8 cellular contexts compared by ENCODE assay signal in the genomic region with DNA sequence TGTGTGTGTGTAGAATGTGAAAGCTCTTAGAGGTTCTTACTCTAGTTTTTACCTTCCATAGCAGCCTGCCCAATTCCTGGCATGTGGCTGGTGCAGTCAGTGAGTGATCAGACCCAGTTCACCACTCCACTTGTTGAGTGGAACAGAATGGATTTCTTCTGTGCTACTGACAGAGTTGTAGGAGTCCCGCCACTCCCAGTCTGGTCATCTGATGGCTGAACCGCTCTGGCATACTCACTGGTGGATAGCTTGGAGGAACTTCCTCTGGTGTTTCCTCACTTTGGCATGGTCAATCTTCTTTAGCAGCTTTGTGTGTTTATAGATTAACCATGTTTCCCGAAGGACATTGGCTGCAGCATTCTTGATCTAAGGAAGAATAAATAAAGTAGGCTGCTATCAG.
DNase-seq lines count a peak whose midpoint lies in the region; ATAC-seq and TF ChIP-seq lines count a peak whose summit lies in the region.

No MANE protein-coding gene starts in this region.

- H2AK5ac ChIP-seq in IMR-90 (ENCODE audit: low read depth, low read length), result no peak overlapping the region
- H2AK5ac ChIP-seq in mesenchymal stem cell (ENCODE audit: low read length, severe bottlenecking), result no peak overlapping the region

- intact Hi-C loops in IMR-90 (cut with micrococcal nuclease), result loop anchor here (1.0 kb wide), 1 partner anchor 27 kb away; no protein-coding TSS in a partner anchor

- H2BK20ac ChIP-seq in IMR-90 (ENCODE audit: low read depth, low read length), result no peak overlapping the region

- H3K27me3 ChIP-seq in IMR-90 (ENCODE audit: control insufficient read depth, insufficient read depth, low read length) (peaks cover 39% of the 10 kb centered on the region), mesenchymal stem cell (ENCODE audit: control insufficient read depth in 1 of 2, insufficient read depth in 1 of 2, low read length in 2 of 2) (peaks cover 32 to 37% of the 10 kb centered on the region in 2 experiments)

- H2BK12ac ChIP-seq in mesenchymal stem cell (ENCODE audit: low read length in 2 of 2), result no peak overlapping the region

- no peak overlapping the region for H3K14ac ChIP-seq in IMR-90 (replicated peaks; ENCODE audit: low read depth, low read length)
- H3K14ac ChIP-seq in mesenchymal stem cell (ENCODE audit: low read length in 2 of 2), result no peak overlapping the region

- POLR2A ChIA-PET in IMR-90 (lab: Charles Lee; ENCODE audit: unreplicated experiment), result no interaction called here

- 17% methylated on average over 1 of the region's 3 CpGs; no CpG with 5 or more reads in 1 of the 2 experiments for WGBS in IMR-90 (ENCODE audit: extremely low coverage in 2 of 2, insufficient read length in 1 of 2), 2 experiments
- 79% methylated on average over 3 of the region's 3 CpGs for WGBS in mesenchymal stem cell

- H4K20me1 ChIP-seq in IMR-90 (ENCODE audit: insufficient read depth, low read length), result peaks cover 5% of the 10 kb centered on the region; the same call in 1 of the 2 replicates

- no peaks in the 10 kb centered on the region for H3K36me3 ChIP-seq in IMR-90 (ENCODE audit: control insufficient read depth, insufficient read depth, low read length)
- H3K36me3 ChIP-seq in mesenchymal stem cell (ENCODE audit: control insufficient read depth in 1 of 2, insufficient read depth in 2 of 2, low read depth in 1 of 2, low read length in 2 of 2), result no peaks in the 10 kb centered on the region

- H2AFZ ChIP-seq in IMR-90 (replicated peaks; ENCODE audit: low read length, poor library complexity), result no peak overlapping the region
- no peak overlapping the region for H2AFZ ChIP-seq in mesenchymal stem cell (ENCODE audit: low read depth, low read length)

- no peak overlapping the region for H3K23ac ChIP-seq in IMR-90 (ENCODE audit: low read depth, low read length)
- no peak overlapping the region for H3K23ac ChIP-seq in mesenchymal stem cell (ENCODE audit: low read length in 2 of 2)

- no peak for TF ChIP-seq CTCF in IMR-90 (conservative IDR thresholded peaks at IDR 0.05; ENCODE audit: low read depth, low read length)

- dilution Hi-C loops in IMR-90 (cut with HindIII; ENCODE audit: low sequenced_read_pairs, unreplicated experiment), result no loop called here

- H3K4ac ChIP-seq in IMR-90 (ENCODE audit: low read depth, low read length) (no peak overlapping the region), mesenchymal stem cell (ENCODE audit: low read depth in 1 of 2, low read length in 2 of 2) (no peak overlapping the region)

- no peak overlapping the region for H2AK9ac ChIP-seq in IMR-90 (replicated peaks; ENCODE audit: low read depth, low read length, poor library complexity)

- H2BK5ac ChIP-seq in IMR-90 (ENCODE audit: low read depth, low read length, poor library complexity, severe bottlenecking), result peak overlapping the region; percentile 96
- no peak overlapping the region for H2BK5ac ChIP-seq in mesenchymal stem cell (ENCODE audit: low read depth, low read length, poor library complexity, severe bottlenecking)

- no peak overlapping the region for H3K4me3 Mint-ChIP-seq in activated T-helper 17 cell treated with anti-CD3 and anti-CD28 coated beads, Interleukin-2, amount 50 U/mL, for 72 hours

- no TSS peak for BruUV-seq in IMR-90 (replicated peaks; lab: Mats Ljungman, UMichigan)

- H3K4me1 Mint-ChIP-seq in activated T-helper 17 cell treated with anti-CD3 and anti-CD28 coated beads, Interleukin-2, amount 50 U/mL, for 72 hours, result no peaks in the 10 kb centered on the region

- H3K9me1 ChIP-seq in IMR-90 (ENCODE audit: insufficient read depth, low read length), result peaks cover 6% of the 10 kb centered on the region

- ATAC-seq in IMR-90 (ENCODE audit: low read depth), result no peak
- peak; percentile 47 for ATAC-seq in activated T-helper 17 cell treated with anti-CD3 and anti-CD28 coated beads, Interleukin-2, amount 50 U/mL, for 72 hours (replicated peaks)

- H3K36me3 Mint-ChIP-seq in activated T-helper 17 cell treated with anti-CD3 and anti-CD28 coated beads, Interleukin-2, amount 50 U/mL, for 72 hours (ENCODE audit: low read depth), result no peaks in the 10 kb centered on the region

- H4K91ac ChIP-seq in IMR-90 (ENCODE audit: insufficient read depth, low read depth, low read length), result no peak overlapping the region
- H4K91ac ChIP-seq in mesenchymal stem cell (ENCODE audit: low read length), result no peak overlapping the region

- H3K4me1 ChIP-seq in IMR-90 (ENCODE audit: control insufficient read depth, insufficient read depth, low read length), result no peaks in the 10 kb centered on the region
- peaks cover 4% of the 10 kb centered on the region for H3K4me1 ChIP-seq in mesenchymal stem cell (ENCODE audit: control insufficient read depth, insufficient read depth, low read depth, low read length)

- no peaks in the 10 kb centered on the region for H3K9me3 Mint-ChIP-seq in activated T-helper 17 cell treated with anti-CD3 and anti-CD28 coated beads, Interleukin-2, amount 50 U/mL, for 72 hours

- H2BK15ac ChIP-seq in IMR-90 (ENCODE audit: low read depth, low read length), result no peak overlapping the region
- no peak overlapping the region for H2BK15ac ChIP-seq in mesenchymal stem cell (ENCODE audit: low read depth, poor library complexity, severe bottlenecking)

- CTCF ChIA-PET in IMR-90 (lab: Yijun Ruan, JAX), result no interaction called here

- no peak overlapping the region for H3K56ac ChIP-seq in IMR-90 (ENCODE audit: extremely low read depth, insufficient read depth, low read length)

- no peak overlapping the region for H3K27ac Mint-ChIP-seq in activated T-helper 17 cell treated with anti-CD3 and anti-CD28 coated beads, Interleukin-2, amount 50 U/mL, for 72 hours

- in situ Hi-C loops in IMR-90 (cut with MboI; ENCODE audit: low sequenced_read_pairs), result no loop called here

- H4K5ac ChIP-seq in IMR-90 (ENCODE audit: low read depth, low read length), result no peak overlapping the region

- H3K4me2 ChIP-seq in IMR-90 (ENCODE audit: low read depth, low read length) (no peak overlapping the region), mesenchymal stem cell (ENCODE audit: low read length, poor library complexity, severe bottlenecking) (no peak overlapping the region)

- DNase-seq in DMS114 treated with DMSO at 0.1 percent for 48 hours (lab: John Stamatoyannopoulos, UW; ENCODE audit: unreplicated experiment) (peak; percentile 40), IMR-90 (peak; percentile 10), mesenchymal stem cell (peak; percentile 59), midbrain (lab: John Stamatoyannopoulos, UW) (no peak), NCI-H2107 treated with DMSO at 0.1 percent for 48 hours (lab: John Stamatoyannopoulos, UW; ENCODE audit: unreplicated experiment) (no peak), COR-L47 (lab: John Stamatoyannopoulos, UW) (no peak), NCI-H1105 treated with DMSO at 0.1 percent for 48 hours (lab: John Stamatoyannopoulos, UW) (no peak)

- no peak overlapping the region for H3K27ac ChIP-seq in IMR-90 (ENCODE audit: insufficient read depth, low read length)
- H3K27ac ChIP-seq in mesenchymal stem cell (ENCODE audit: low read length, poor library complexity, severe bottlenecking), result no peak overlapping the region

- H3K18ac ChIP-seq in IMR-90 (ENCODE audit: low read depth, low read length) (no peak overlapping the region), mesenchymal stem cell (ENCODE audit: low read depth in 1 of 2, low read length in 2 of 2) (no peak overlapping the region)

- TF ChIP-seq POLR2A in IMR-90 (IDR thresholded peaks at IDR 0.05; ENCODE audit: low read depth, low read length), result no peak

- H3K9me3 ChIP-seq in IMR-90 (ENCODE audit: control insufficient read depth, insufficient read depth, low read length) (no peaks in the 10 kb centered on the region), mesenchymal stem cell (ENCODE audit: control insufficient read depth, low read length) (no peaks in the 10 kb centered on the region)

- H3K4me3 ChIP-seq in IMR-90 (ENCODE audit: insufficient read depth, low read depth, low read length) (no peak overlapping the region), mesenchymal stem cell (ENCODE audit: insufficient read depth in 1 of 2, low read depth in 1 of 2, low read length in 2 of 2) (no peak overlapping the region)

- no peaks in the 10 kb centered on the region for H3K27me3 Mint-ChIP-seq in activated T-helper 17 cell treated with anti-CD3 and anti-CD28 coated beads, Interleukin-2, amount 50 U/mL, for 72 hours

- no peaks in the 10 kb centered on the region for H3K79me1 ChIP-seq in IMR-90 (ENCODE audit: low read depth in 1 of 2, low read length in 2 of 2)
- no peaks in the 10 kb centered on the region for H3K79me1 ChIP-seq in mesenchymal stem cell (replicated peaks; ENCODE audit: low read length, poor library complexity, severe bottlenecking)

- no peak overlapping the region for H3K9ac ChIP-seq in IMR-90 (ENCODE audit: low read depth, low read length)
- no peak overlapping the region for H3K9ac ChIP-seq in mesenchymal stem cell (ENCODE audit: low read length)

- TF ChIP-seq RAD21 in IMR-90 (IDR thresholded peaks at IDR 0.05; ENCODE audit: low read length), result no peak

- H2BK120ac ChIP-seq in IMR-90 (ENCODE audit: low read depth, low read length) (no peak overlapping the region), mesenchymal stem cell (ENCODE audit: low read depth, low read length) (no peak overlapping the region)

- H4K8ac ChIP-seq in IMR-90 (ENCODE audit: low read depth in 2 of 2, low read length in 2 of 2) (no peak overlapping the region), mesenchymal stem cell (ENCODE audit: low read length) (no peak overlapping the region)

TF ChIP-seq in IMR-90, 13 proteins besides CTCF, POLR2A, EP300 and RAD21:
- TF ChIP-seq RCOR1 (IDR thresholded peaks at IDR 0.05; ENCODE audit: insufficient replicate concordance, low read length) (no peak), MXI1 (IDR thresholded peaks at IDR 0.05; ENCODE audit: borderline replicate concordance, low read depth, low read length) (no peak), SMC3 (IDR thresholded peaks at IDR 0.05; ENCODE audit: low read depth, low read length) (no peak), CHD1 (IDR thresholded peaks at IDR 0.05; ENCODE audit: low read depth, low read length) (no peak), NFE2L2 (IDR thresholded peaks at IDR 0.05; ENCODE audit: low read depth, low read length) (no peak)
TF ChIP-seq in IMR-90: peak in this region for 0.

Comparison
In these comparisons a context has a peak if more than half of its experiments do, and no peak if none do; other contexts are left out.
1. DNase-seq: peak in DMS114 treated with DMSO at 0.1 percent for 48 hours (single experiment), IMR-90 (single experiment) and mesenchymal stem cell (single experiment); none in midbrain (single experiment), NCI-H2107 treated with DMSO at 0.1 percent for 48 hours (single experiment), COR-L47 (single experiment) and NCI-H1105 treated with DMSO at 0.1 percent for 48 hours (single experiment).